1 cellular context compared by ENCODE assay signal in genomic region chrX:20141281-20142220, GRCh38.
TF ChIP-seq lines count a peak whose summit lies in the region.

EIF1AX (minus strand) TSS chrX:20141838; CDS start chrX:20141640, 198 bp downstream.

TF ChIP-seq in GM12878, 131 proteins besides CTCF, POLR2A, EP300 and RAD21 (continued from another document):
- TF ChIP-seq NKRF (conservative IDR thresholded peaks at IDR 0.05) (peak; percentile 84), SMAD5 (IDR thresholded peaks at IDR 0.05; ENCODE audit: low read depth) (0 out of 2 replicates have a peak, but pooled peaks have one; percentile 51), MLLT1 (IDR thresholded peaks at IDR 0.05) (0 out of 2 replicates have a peak, but pooled peaks have one; percentile 14), STAT1 (conservative IDR thresholded peaks at IDR 0.05) (0 out of 2 replicates have a peak, but pooled peaks have one; percentile 64), ZBTB4 (CRISPR knock-in tag; IDR thresholded peaks at IDR 0.05) (no peak), NRF1 (conservative IDR thresholded peaks at IDR 0.05; ENCODE audit: low read depth, low read length) (peak; percentile 80), ZNF687 (IDR thresholded peaks at IDR 0.05) (no peak; the same call in none of the 2 replicates), SRF (IDR thresholded peaks at IDR 0.05; ENCODE audit: low read depth in 2 of 2, low read length in 2 of 2) (0 out of 4 replicates have a peak, but pooled peaks of 1 of the 2 experiments have one; percentile 2), TARDBP (IDR thresholded peaks at IDR 0.05; ENCODE audit: borderline replicate concordance) (no peak), POLR2AphosphoS5 (IDR thresholded peaks at IDR 0.05; ENCODE audit: low read length) (peak; percentile 84), ATF2 (IDR thresholded peaks at IDR 0.05; ENCODE audit: low read length) (no peak), PRDM15 (CRISPR knock-in tag; IDR thresholded peaks at IDR 0.05) (no peak), BHLHE40 (IDR thresholded peaks at IDR 0.05; ENCODE audit: borderline replicate concordance in 1 of 2, low read depth in 2 of 2, low read length in 1 of 2) (peak in 1 of 2 experiments; percentile 19; a peak in 1 of 4 replicates), PML (IDR thresholded peaks at IDR 0.05; ENCODE audit: low read length) (0 out of 2 replicates have a peak, but pooled peaks have one; percentile 32), IKZF2 (IDR thresholded peaks at IDR 0.05) (no peak), SPI1 (IDR thresholded peaks at IDR 0.05; ENCODE audit: borderline replicate concordance, insufficient read depth, low read depth, low read length) (no peak), E2F4 (IDR thresholded peaks at IDR 0.05; ENCODE audit: low read depth, low read length) (0 out of 2 replicates have a peak, but pooled peaks have one; percentile 26), DPF2 (IDR thresholded peaks at IDR 0.05) (no peak), SP1 (IDR thresholded peaks at IDR 0.05; ENCODE audit: low read depth, low read length) (peak; percentile 70), PKNOX1 (IDR thresholded peaks at IDR 0.05) (0 out of 2 replicates have a peak, but pooled peaks have one; percentile 39), TCF3 (IDR thresholded peaks at IDR 0.05; ENCODE audit: borderline replicate concordance, insufficient read depth, low read depth, low read length) (peak; percentile 14; the same call in 1 of the 2 replicates), TAF1 (IDR thresholded peaks at IDR 0.05; ENCODE audit: borderline replicate concordance, low read depth, low read length) (peak; percentile 54; the same call in 1 of the 2 replicates), GATAD2B (conservative IDR thresholded peaks at IDR 0.05; ENCODE audit: low read depth) (peak; percentile 10; the same call in 1 of the 2 replicates), BACH1 (IDR thresholded peaks at IDR 0.05; ENCODE audit: borderline replicate concordance) (0 out of 2 replicates have a peak, but pooled peaks have one; percentile 26), YY1 (IDR thresholded peaks at IDR 0.05; ENCODE audit: low read depth, low read length) (peak; percentile 94), PBX3 (IDR thresholded peaks at IDR 0.05; ENCODE audit: insufficient replicate concordance, low read depth, low read length) (peak; percentile 0)
